ENCODE assay signal across 14 cellular contexts in genomic region chr12:93203361-93203760, GRCh38.
DNase-seq lines count a peak whose midpoint lies in the region; ATAC-seq lines count a peak whose summit lies in the region.
"Had no signal": no experiment of that assay in that cellular context is flagged by ENCODE, and none has a peak within 500 bp of the region (broad histone marks: within the 10 kb centered on the region; RNA-seq: fewer than 3 reads in every experiment).

No MANE protein-coding gene starts in this region.

- peak overlapping the region; percentile 63 for H3K4me3 ChIP-seq in SK-N-MC
- H3K4me3 ChIP-seq: GM23248, HAP-1 had no signal

- no peaks in the 10 kb centered on the region for H3K9me3 ChIP-seq in SK-N-MC (ENCODE audit: low read depth, low read length)
- H3K9me3 ChIP-seq: Caco-2, HAP-1 had no signal

- peak overlapping the region; percentile 64 for H3K9ac ChIP-seq in SK-N-MC (ENCODE audit: insufficient read length)
- H3K9ac ChIP-seq: GM23248 had no signal

- no peaks in the 10 kb centered on the region for H3K36me3 ChIP-seq in SK-N-MC (ENCODE audit: insufficient read depth, low read length)
- H3K36me3 ChIP-seq: HAP-1 had no signal

- no peak for DNase-seq in SK-N-MC (ENCODE audit: low read depth, low spot score)
- DNase-seq in dermis blood vessel endothelial cell = peak; percentile 71
- peak; percentile 22 to 35 for DNase-seq in lung microvascular endothelial cell (ENCODE audit: low read depth in 2 of 2)
- no peak for DNase-seq in AG08395 (ENCODE audit: low spot score)
- no peak for DNase-seq in GDM1 (lab: John Stamatoyannopoulos, UW)
- DNase-seq: ACHN; AML-193; Caco-2; CD4-positive, alpha-beta T cell; GM23248 had no signal

- peak overlapping the region; percentile 99 for H3K27ac ChIP-seq in SK-N-MC
- H3K27ac ChIP-seq: C4-2B, GM23248 had no signal

- no peak for ATAC-seq in esophagus mucosa
- ATAC-seq: HepG2 had no signal

Comparison
In these comparisons a context has a peak if more than half of its experiments do, and no peak if none do; other contexts are left out.
1. DNase-seq: peak in dermis blood vessel endothelial cell (single experiment) and lung microvascular endothelial cell (2 of 2); none in SK-N-MC (single experiment), AG08395 (single experiment) and GDM1 (single experiment).